In genomic region chr6:113596907-113597583, GRCh38 we compare ENCODE assay signal across 9 cellular contexts.
DNase-seq lines count a peak whose midpoint lies in the region; ATAC-seq, FAIRE-seq and TF ChIP-seq lines count a peak whose summit lies in the region.
"Had no signal": no experiment of that assay in that cellular context is flagged by ENCODE, and none has a peak within 500 bp of the region (broad histone marks: within the 10 kb centered on the region; RNA-seq: fewer than 3 reads in every experiment).

No MANE protein-coding gene starts in this region.

- no TSS peak for BruUV-seq in OCI-LY7 (replicated peaks; lab: Mats Ljungman, UMichigan)

- H3K4me2 ChIP-seq in OCI-LY7 (ENCODE audit: low read length): no peak overlapping the region

- no peaks in the 10 kb centered on the region for H3K36me3 ChIP-seq in ACC112 (ENCODE audit: insufficient read depth, low read length)
- no peaks in the 10 kb centered on the region for H3K36me3 ChIP-seq in OCI-LY7 (ENCODE audit: insufficient read depth, low read length)
- no peaks in the 10 kb centered on the region for H3K36me3 ChIP-seq in kidney (ENCODE audit: control insufficient read depth in 1 of 2, insufficient read depth in 2 of 2, low read length in 2 of 2)

- H3K4me1 Mint-ChIP-seq in endothelial cell (ENCODE audit: unreplicated experiment): peaks cover 34% of the 10 kb centered on the region

- no peak for FAIRE-seq in kidney (lab: Jason Lieb, UNC)

- H3K79me2 ChIP-seq in ACC112 (ENCODE audit: control insufficient read depth, insufficient read depth, low read length, unreplicated experiment): no peaks in the 10 kb centered on the region
- no peaks in the 10 kb centered on the region for H3K79me2 ChIP-seq in OCI-LY7 (ENCODE audit: insufficient read depth, low read depth, low read length)

- TF ChIP-seq CTCF in OCI-LY7 (conservative IDR thresholded peaks at IDR 0.05; ENCODE audit: low read length): no peak
- no peak for TF ChIP-seq CTCF in kidney (IDR thresholded peaks at IDR 0.05; ENCODE audit: borderline replicate concordance, extremely low read depth, insufficient read depth)
- no peak for TF ChIP-seq CTCF in GM10248 (IDR thresholded peaks at IDR 0.05; ENCODE audit: control extremely low read depth, extremely low read depth, low read depth, missing control alignments)
- TF ChIP-seq CTCF in endothelial cell (IDR thresholded peaks at IDR 0.05; ENCODE audit: unreplicated experiment): no peak

- no peak overlapping the region for H3K9ac ChIP-seq in kidney (ENCODE audit: low read length in 2 of 2)

- H3K9me3 Mint-ChIP-seq in endothelial cell (ENCODE audit: unreplicated experiment): no peaks in the 10 kb centered on the region

- H2AFZ ChIP-seq in ACC112 (ENCODE audit: low read length, unreplicated experiment) (no peak overlapping the region), OCI-LY7 (ENCODE audit: low read length) (peak overlapping the region; percentile 48; the same call in 1 of the 2 replicates)

- peak; percentile 54 for ATAC-seq in HG02642 (IDR thresholded peaks at IDR 0.05; ENCODE audit: poor library complexity, unreplicated experiment)

- POLR2A ChIA-PET in OCI-LY7 (lab: Charles Lee): interaction anchor here (0.6 to 1.9 kb wide), 7 partner anchors 8 to 174 kb away, joined by 3 to 6 read pairs (median 3); no protein-coding TSS in a partner anchor
- POLR2A ChIA-PET in GM10248 (lab: Yijun Ruan, JAX): no interaction called here

- H3K4me3 ChIP-seq in ACC112 (ENCODE audit: low read depth, low read length): no peak overlapping the region
- H3K4me3 ChIP-seq in OCI-LY7 (ENCODE audit: low read depth, low read length, poor library complexity, severe bottlenecking): no peak overlapping the region
- no peak overlapping the region for H3K4me3 ChIP-seq in kidney (ENCODE audit: low read length in 2 of 2)

- H3K36me3 Mint-ChIP-seq in endothelial cell (ENCODE audit: low read depth, unreplicated experiment): no peaks in the 10 kb centered on the region

- no peaks in the 10 kb centered on the region for H4K20me1 ChIP-seq in OCI-LY7 (ENCODE audit: insufficient read depth, low read length)

- H3K27me3 ChIP-seq in ACC112 (ENCODE audit: insufficient read depth, low read length): no peaks in the 10 kb centered on the region

- no peaks in the 10 kb centered on the region for H3K9me2 ChIP-seq in OCI-LY7 (ENCODE audit: insufficient read depth, low read length)

- peaks cover 19% of the 10 kb centered on the region for H3K4me1 ChIP-seq in ACC112 (ENCODE audit: control insufficient read depth, insufficient read depth, low read length, unreplicated experiment)
- H3K4me1 ChIP-seq in OCI-LY7 (ENCODE audit: insufficient read depth, low read length, poor library complexity, severe bottlenecking): peaks cover 22% of the 10 kb centered on the region
- H3K4me1 ChIP-seq in kidney (ENCODE audit: control insufficient read depth in 1 of 2, insufficient read depth in 1 of 2, low read depth in 1 of 2, low read length in 2 of 2): peaks cover 0 to 5% of the 10 kb centered on the region in 2 donors

- DNase-seq in OCI-LY7 (ENCODE audit: low spot score) (peak; percentile 11), kidney (peak; percentile 71), NOMO-1 treated with DMSO at 0.1 percent for 48 hours (lab: John Stamatoyannopoulos, UW; ENCODE audit: unreplicated experiment) (no peak), GM10248 (ENCODE audit: extremely low spot score) (no peak), HuH-7.5 (ENCODE audit: low spot score) (no peak), endothelial cell (ENCODE audit: low spot score) (no peak)
- DNase-seq: C1 segment of cervical spinal cord had no signal

- peaks cover 4% of the 10 kb centered on the region for H3K27me3 Mint-ChIP-seq in endothelial cell (ENCODE audit: unreplicated experiment)

- intact Hi-C loops in OCI-LY7 (cut with micrococcal nuclease; ENCODE audit: unreplicated experiment): no loop called here
- intact Hi-C loops in kidney (cut with DNase I): no loop called here

- H3K4me3 Mint-ChIP-seq in endothelial cell (ENCODE audit: unreplicated experiment): no peak overlapping the region

- H3K9me3 ChIP-seq in OCI-LY7 (ENCODE audit: low read length): peaks cover 6% of the 10 kb centered on the region; the same call in 1 of the 2 replicates
- no peaks in the 10 kb centered on the region for H3K9me3 ChIP-seq in kidney (ENCODE audit: control insufficient read depth in 1 of 2, low read length in 2 of 2)

- no peak overlapping the region for H3K27ac Mint-ChIP-seq in endothelial cell (ENCODE audit: unreplicated experiment)

- H3K27ac ChIP-seq in ACC112 (ENCODE audit: low read depth, low read length): peak overlapping the region; percentile 57
- no peak overlapping the region for H3K27ac ChIP-seq in OCI-LY7 (ENCODE audit: low read depth, low read length, poor library complexity, severe bottlenecking)
- H3K27ac ChIP-seq in kidney (ENCODE audit: low read depth in 2 of 2, low read length in 2 of 2): no peak overlapping the region

- CTCF ChIA-PET in OCI-LY7 (lab: Charles Lee; ENCODE audit: unreplicated experiment) (no interaction called here), GM10248 (lab: Yijun Ruan, JAX) (interaction anchor here (1.0 to 1.8 kb wide), 9 partner anchors 9 to 290 kb away, joined by 3 to 9 read pairs (median 3); no protein-coding TSS in a partner anchor)

Comparison
In these comparisons a context has a peak if more than half of its experiments do, and no peak if none do; other contexts are left out.
1. DNase-seq: peak in OCI-LY7 (single experiment) and kidney (single experiment); none in NOMO-1 treated with DMSO at 0.1 percent for 48 hours (single experiment), GM10248 (single experiment), HuH-7.5 (single experiment) and endothelial cell (single experiment).